In the genomic region with DNA sequence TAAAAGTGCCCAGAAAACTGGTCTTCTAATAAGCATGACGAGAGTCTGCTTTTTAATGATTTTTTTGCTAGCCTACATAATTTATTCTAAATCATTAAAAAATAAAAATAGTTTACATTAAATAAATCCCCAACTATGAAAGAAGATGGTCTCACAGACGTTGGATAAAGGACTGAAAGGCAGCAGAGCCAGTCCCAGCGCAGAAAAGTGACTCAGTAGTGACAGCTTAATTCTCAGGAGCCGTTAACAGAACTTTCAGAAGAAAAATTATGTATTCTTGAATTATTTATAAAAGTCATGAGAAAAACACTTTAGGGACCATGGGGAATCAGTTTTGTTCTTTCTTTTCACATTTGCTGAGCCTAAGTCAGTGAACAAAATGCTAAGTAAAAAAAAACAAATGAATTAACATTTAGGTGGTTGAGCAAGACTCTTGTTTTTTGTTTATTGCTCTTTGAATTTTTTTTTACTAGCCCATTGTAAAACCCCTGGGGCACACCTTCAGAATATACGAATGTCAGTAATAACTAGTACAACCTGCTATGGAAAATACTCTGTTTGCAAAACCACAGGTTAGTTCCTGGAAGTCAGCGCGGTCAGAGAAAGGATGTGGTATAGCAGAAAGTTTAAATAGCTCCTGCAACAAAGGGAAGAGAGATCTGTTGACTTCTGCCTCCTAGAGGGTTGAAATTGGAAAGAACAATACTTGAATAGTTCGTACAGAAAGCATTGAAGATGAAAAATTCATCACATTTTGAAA, we compare ENCODE assay signal across 8 cellular contexts. TPM values are rescaled to one million over a fixed set of nuclear protein-coding genes. Genes with fewer than 3 reads are reported as not detected.
DNase-seq lines count a peak whose midpoint lies in the region; ATAC-seq and TF ChIP-seq lines count a peak whose summit lies in the region.

No MANE protein-coding gene starts in this region.

- H3K27me3 Mint-ChIP-seq in central memory CD8-positive, alpha-beta T cell, result no peaks in the 10 kb centered on the region

- H3K4me1 Mint-ChIP-seq in central memory CD8-positive, alpha-beta T cell, result peaks cover 6% of the 10 kb centered on the region

- no peak overlapping the region for H3K27ac ChIP-seq in trophoblast cell (ENCODE audit: low read depth, low read length)

- H3K9me3 Mint-ChIP-seq in central memory CD8-positive, alpha-beta T cell, result no peaks in the 10 kb centered on the region

- H3K79me1 ChIP-seq in trophoblast cell (ENCODE audit: low read length), result no peaks in the 10 kb centered on the region

- no peaks in the 10 kb centered on the region for H3K36me3 ChIP-seq in BE2C
- H3K36me3 ChIP-seq in trophoblast cell (ENCODE audit: control insufficient read depth in 1 of 2, insufficient read depth in 2 of 2, low read length in 2 of 2), result no peaks in the 10 kb centered on the region

- H4K12ac ChIP-seq in trophoblast cell (ENCODE audit: low read depth, low read length), result no peak overlapping the region

- no peak overlapping the region for H4K8ac ChIP-seq in trophoblast cell (ENCODE audit: low read depth, low read length)

- WGBS in trophoblast cell (ENCODE audit: extremely low coverage, insufficient coverage, insufficient read length), result no CpG with 5 or more reads among the region's 8 CpGs

- H3K4me3 ChIP-seq in BE2C (ENCODE audit: low read depth, low read length), result no peak overlapping the region
- H3K4me3 ChIP-seq in trophoblast cell (ENCODE audit: low read depth, low read length), result no peak overlapping the region

- no peaks in the 10 kb centered on the region for H3K79me2 ChIP-seq in trophoblast cell (ENCODE audit: control insufficient read depth, insufficient read depth, low read length, poor library complexity)

- no peak overlapping the region for H2BK12ac ChIP-seq in trophoblast cell (ENCODE audit: low read length)

- ATAC-seq in GM18502 (IDR thresholded peaks at IDR 0.05; ENCODE audit: poor library complexity, unreplicated experiment) (peak; percentile 81), HG02759 (IDR thresholded peaks at IDR 0.05; ENCODE audit: unreplicated experiment) (peak; percentile 85)
- peak; percentile 78 for ATAC-seq in central memory CD8-positive, alpha-beta T cell (replicated peaks; ENCODE audit: extremely low read depth, poor library complexity, severe bottlenecking)

- no peak overlapping the region for H3K27ac Mint-ChIP-seq in central memory CD8-positive, alpha-beta T cell (ENCODE audit: low read depth)

- H4K91ac ChIP-seq in trophoblast cell (ENCODE audit: low read depth, low read length), result no peak overlapping the region

- no peak overlapping the region for H3K18ac ChIP-seq in trophoblast cell (ENCODE audit: low read length)

- H3K9me3 ChIP-seq in BE2C (no peaks in the 10 kb centered on the region), trophoblast cell (ENCODE audit: insufficient read depth, low read depth, low read length) (no peaks in the 10 kb centered on the region)

- H3K36me3 Mint-ChIP-seq in central memory CD8-positive, alpha-beta T cell (ENCODE audit: insufficient read depth), result no peaks in the 10 kb centered on the region

- H3K23ac ChIP-seq in trophoblast cell (ENCODE audit: low read length), result no peak overlapping the region

- TF ChIP-seq CTCF in BE2C (IDR thresholded peaks at IDR 0.05; ENCODE audit: low read depth, low read length), result no peak

- DNase-seq in SKM-1 treated with dmso at 0.1 percent for 144 hours (lab: John Stamatoyannopoulos, UW; ENCODE audit: unreplicated experiment), result peak; percentile 51
- peak in 1 of 2 donors; percentile 11 for DNase-seq in central memory CD8-positive, alpha-beta T cell (ENCODE audit: low spot score in 2 of 2)
- DNase-seq in BE2C, result no peak
- no peak for DNase-seq in NCI-H2029 (lab: John Stamatoyannopoulos, UW)
- DNase-seq in trophoblast cell, result no peak
- DNase-seq in COLO668 (lab: John Stamatoyannopoulos, UW; ENCODE audit: unreplicated experiment), result no peak

- no peaks in the 10 kb centered on the region for H3K4me1 ChIP-seq in BE2C
- no peaks in the 10 kb centered on the region for H3K4me1 ChIP-seq in trophoblast cell (ENCODE audit: control insufficient read depth in 1 of 2, insufficient read depth in 2 of 2, low read length in 2 of 2)

- no peak overlapping the region for H2AK5ac ChIP-seq in trophoblast cell (ENCODE audit: low read length)

- no peak overlapping the region for H2AFZ ChIP-seq in trophoblast cell (ENCODE audit: insufficient read depth, low read length, poor library complexity)

- no peak overlapping the region for H2BK5ac ChIP-seq in trophoblast cell (ENCODE audit: low read depth, low read length, poor library complexity)

- H3K4me3 Mint-ChIP-seq in central memory CD8-positive, alpha-beta T cell, result peak overlapping the region; percentile 45

- no peak overlapping the region for H3K4me2 ChIP-seq in trophoblast cell (ENCODE audit: low read length)

- no peak overlapping the region for H3K9ac ChIP-seq in trophoblast cell (ENCODE audit: low read length)

- H3K27me3 ChIP-seq in BE2C (no peaks in the 10 kb centered on the region), trophoblast cell (ENCODE audit: insufficient read depth, low read length) (no peaks in the 10 kb centered on the region)

- H3K14ac ChIP-seq in trophoblast cell (ENCODE audit: low read length), result no peak overlapping the region

- no peak overlapping the region for H3K4ac ChIP-seq in trophoblast cell (ENCODE audit: low read depth, low read length)

- no peak overlapping the region for H2BK120ac ChIP-seq in trophoblast cell (ENCODE audit: insufficient read depth, low read length, poor library complexity)

RNA-seq across cellular contexts. Expression of gene CCDC160, which starts 50.4 kb away (rescaled TPM):
- polyA plus RNA-seq in BE2C (2012; ENCODE audit: insufficient read depth, insufficient read length, low read depth), result not detected
- 2.0 and 2.2 TPM in 2 replicates for polyA plus RNA-seq in trophoblast cell (2013)
